10 cellular contexts compared by ENCODE assay signal in genomic region chr7:117780832-117781231, GRCh38.
DNase-seq lines count a peak whose midpoint lies in the region; ATAC-seq and TF ChIP-seq lines count a peak whose summit lies in the region.
"Had no signal": no experiment of that assay in that cellular context is flagged by ENCODE, and none has a peak within 500 bp of the region (broad histone marks: within the 10 kb centered on the region; RNA-seq: fewer than 3 reads in every experiment).

No MANE protein-coding gene starts in this region.

- H2BK15ac ChIP-seq in mesendoderm (replicated peaks; ENCODE audit: low read depth) = no peak overlapping the region

- no peak overlapping the region for H4K8ac ChIP-seq in mesendoderm (ENCODE audit: low read depth, low read length)

- H3K79me1 ChIP-seq in mesendoderm (ENCODE audit: low read length) = no peaks in the 10 kb centered on the region

- ATAC-seq in HG02870 (IDR thresholded peaks at IDR 0.05; ENCODE audit: unreplicated experiment) = peak; percentile 77
- ATAC-seq: body of pancreas had no signal

- H3K27me3 ChIP-seq in mesendoderm (ENCODE audit: insufficient read depth, low read length, poor library complexity) = no peaks in the 10 kb centered on the region
- H3K27me3 ChIP-seq: body of pancreas had no signal

- no peaks in the 10 kb centered on the region for H3K4me1 ChIP-seq in mesendoderm (ENCODE audit: control insufficient read depth, low read depth, low read length)
- H3K4me1 ChIP-seq: body of pancreas had no signal

- H3K79me2 ChIP-seq in mesendoderm (ENCODE audit: control insufficient read depth, insufficient read depth, low read length) = no peaks in the 10 kb centered on the region

- H3K4me2 ChIP-seq in mesendoderm (ENCODE audit: low read length) = no peak overlapping the region

- no peaks in the 10 kb centered on the region for H3K36me3 ChIP-seq in mesendoderm (ENCODE audit: control insufficient read depth, insufficient read depth, low read length)

- no peak overlapping the region for H3K9ac ChIP-seq in mesendoderm (ENCODE audit: low read length)

- no peak overlapping the region for H2BK120ac ChIP-seq in mesendoderm (ENCODE audit: low read depth, low read length)

- DNase-seq in GM19240 (ENCODE audit: insufficient read length, low spot score) (peak; percentile 8), RPMI7951 (ENCODE audit: low read depth) (peak; percentile 10), retinal pigment epithelial cell (ENCODE audit: low read depth) (peak; percentile 10), KG1 (lab: John Stamatoyannopoulos, UW) (no peak), NCI-H187 treated with DMSO at 0.1 percent for 48 hours (lab: John Stamatoyannopoulos, UW) (no peak), middle frontal gyrus (ENCODE audit: extremely low spot score, low spot score) (no peak), mesendoderm (no peak)
- DNase-seq: body of pancreas, GF-D8 had no signal

- WGBS in mesendoderm (ENCODE audit: extremely low coverage, insufficient coverage, low lambda C conversion rate) = 100% methylated on average over 2 of the region's 2 CpGs

- TF ChIP-seq CTCF in retinal pigment epithelial cell (conservative IDR thresholded peaks at IDR 0.05; ENCODE audit: low read depth, low read length) = no peak

- no peak overlapping the region for H3K4ac ChIP-seq in mesendoderm (ENCODE audit: low read depth, low read length)

- no peak overlapping the region for H3K23ac ChIP-seq in mesendoderm (ENCODE audit: low read length)

- no peak overlapping the region for H3K56ac ChIP-seq in mesendoderm (ENCODE audit: low read length)

- H2BK5ac ChIP-seq in mesendoderm (ENCODE audit: low read length) = no peak overlapping the region

- H2AK5ac ChIP-seq in mesendoderm (ENCODE audit: low read length) = no peak overlapping the region

- no peak overlapping the region for H3K18ac ChIP-seq in mesendoderm (ENCODE audit: low read length)

- no peak overlapping the region for H4K5ac ChIP-seq in mesendoderm (ENCODE audit: low read length)

- no peak overlapping the region for H3K4me3 ChIP-seq in retinal pigment epithelial cell (ENCODE audit: low read length)
- no peak overlapping the region for H3K4me3 ChIP-seq in mesendoderm (ENCODE audit: low read length)
- H3K4me3 ChIP-seq: body of pancreas had no signal

- H3K27ac ChIP-seq in mesendoderm (ENCODE audit: low read depth, low read length) = no peak overlapping the region
- H3K27ac ChIP-seq: body of pancreas had no signal

Comparison
In these comparisons a context has a peak if more than half of its experiments do, and no peak if none do; other contexts are left out.
1. DNase-seq: peak in GM19240 (single experiment), RPMI7951 (single experiment) and retinal pigment epithelial cell (single experiment); none in KG1 (single experiment), NCI-H187 treated with DMSO at 0.1 percent for 48 hours (single experiment), middle frontal gyrus (single experiment) and mesendoderm (single experiment).